In genomic region chr13:42318570-42318969, GRCh38 we compare ENCODE assay signal across 21 cellular contexts. TPM values are rescaled to one million over a fixed set of nuclear protein-coding genes. Genes with fewer than 3 reads are reported as not detected.
DNase-seq lines count a peak whose midpoint lies in the region; ATAC-seq, FAIRE-seq and TF ChIP-seq lines count a peak whose summit lies in the region.
"Had no signal": no experiment of that assay in that cellular context is flagged by ENCODE, and none has a peak within 500 bp of the region (broad histone marks: within the 10 kb centered on the region; RNA-seq: fewer than 3 reads in every experiment).

No MANE protein-coding gene starts in this region.

- H3K27ac Mint-ChIP-seq in activated CD8-positive, alpha-beta T cell treated with anti-CD3 and anti-CD28 coated beads for 36 hours, result peak overlapping the region; percentile 68
- H3K27ac Mint-ChIP-seq in activated CD8-positive, alpha-beta T cell treated with anti-CD3 and anti-CD28 coated beads, Interleukin-2, amount 10 ng/mL, durations not matched to agents 7 days and 5 days, result no peak overlapping the region
- peak overlapping the region; percentile 72 for H3K27ac Mint-ChIP-seq in WTC11
- H3K27ac Mint-ChIP-seq in memory B cell, result peak overlapping the region; percentile 58
- H3K27ac Mint-ChIP-seq: B cell, HFFc6 had no signal

- DNase-seq in activated CD8-positive, alpha-beta T cell treated with anti-CD3 and anti-CD28 coated beads for 36 hours, result no peak
- no peak for DNase-seq in activated CD8-positive, alpha-beta T cell treated with anti-CD3 and anti-CD28 coated beads, Interleukin-2, amount 10 ng/mL, durations not matched to agents 7 days and 5 days
- DNase-seq in WTC11 (ENCODE audit: low spot score) (no peak), memory B cell (ENCODE audit: low spot score in 2 of 2) (no peak), small intestine (peak; percentile 29), DMS53 treated with DMSO at 0.1 percent for 48 hours (lab: John Stamatoyannopoulos, UW; ENCODE audit: unreplicated experiment) (no peak), OCI-LY7 (ENCODE audit: low spot score) (no peak), G401 (ENCODE audit: low spot score) (no peak)
- DNase-seq: 8988T, COR-L47, H7, HFFc6, KBM-7, NCI-H1105 treated with DMSO at 0.1 percent for 48 hours, NCI-H1694, NCI-H2081 treated with DMSO at 0.1 percent for 48 hours had no signal

- no peaks in the 10 kb centered on the region for H3K27me3 ChIP-seq in small intestine (ENCODE audit: control insufficient read depth in 2 of 2, insufficient read depth in 2 of 2, low read length in 2 of 2)

- no peak overlapping the region for H2AFZ ChIP-seq in OCI-LY7 (ENCODE audit: low read length)

- FAIRE-seq in small intestine (lab: Jason Lieb, UNC), result no peak
- FAIRE-seq: GM12891, HepG2, RCC 7860 had no signal

- no peaks in the 10 kb centered on the region for H3K9me2 ChIP-seq in OCI-LY7 (ENCODE audit: insufficient read depth, low read length)

- H3K4me1 ChIP-seq in small intestine (ENCODE audit: control insufficient read depth in 2 of 2, insufficient read depth in 1 of 2, low read depth in 1 of 2, low read length in 1 of 2) (peaks cover 0 to 2% of the 10 kb centered on the region in 2 donors), OCI-LY7 (ENCODE audit: insufficient read depth, low read length, poor library complexity, severe bottlenecking) (no peaks in the 10 kb centered on the region)

- CTCF ChIA-PET in activated CD8-positive, alpha-beta T cell treated with anti-CD3 and anti-CD28 coated beads for 36 hours (lab: Charles Lee), result interaction anchor here (0.9 kb wide), 1 partner anchor 31 kb away, joined by 3 read pairs; no protein-coding TSS in a partner anchor
- CTCF ChIA-PET in activated CD8-positive, alpha-beta T cell treated with anti-CD3 and anti-CD28 coated beads, Interleukin-2, amount 10 ng/mL, durations not matched to agents 7 days and 5 days (lab: Charles Lee), result interaction anchor here (0.9 to 2.0 kb wide), 5 partner anchors 16 to 658 kb away, joined by 3 to 7 read pairs (median 4); no protein-coding TSS in a partner anchor
- CTCF ChIA-PET in WTC11 (lab: Charles Lee), result interaction anchor here (0.8 to 1.2 kb wide), 2 partner anchors 9 to 705 kb away, joined by 3 to 4 read pairs; partner anchors contain the start of gene DNAJC15
- CTCF ChIA-PET in OCI-LY7 (lab: Charles Lee; ENCODE audit: unreplicated experiment), result no interaction called here

- H3K4me2 ChIP-seq in OCI-LY7 (ENCODE audit: low read length), result no peak overlapping the region

- no peaks in the 10 kb centered on the region for H3K9me3 Mint-ChIP-seq in activated CD8-positive, alpha-beta T cell treated with anti-CD3 and anti-CD28 coated beads for 36 hours
- H3K9me3 Mint-ChIP-seq in activated CD8-positive, alpha-beta T cell treated with anti-CD3 and anti-CD28 coated beads, Interleukin-2, amount 10 ng/mL, durations not matched to agents 7 days and 5 days (ENCODE audit: insufficient read depth), result no peaks in the 10 kb centered on the region
- H3K9me3 Mint-ChIP-seq in WTC11, result no peaks in the 10 kb centered on the region
- no peaks in the 10 kb centered on the region for H3K9me3 Mint-ChIP-seq in memory B cell
- H3K9me3 Mint-ChIP-seq: HFFc6 had no signal

- H4K20me1 ChIP-seq in OCI-LY7 (ENCODE audit: insufficient read depth, low read length), result no peaks in the 10 kb centered on the region

- no peak for ATAC-seq in activated CD8-positive, alpha-beta T cell treated with anti-CD3 and anti-CD28 coated beads for 36 hours
- ATAC-seq in activated CD8-positive, alpha-beta T cell treated with anti-CD3 and anti-CD28 coated beads, Interleukin-2, amount 10 ng/mL, durations not matched to agents 7 days and 5 days, result no peak
- no peak for ATAC-seq in WTC11
- ATAC-seq in memory B cell (ENCODE audit: low read depth), result no peak
- ATAC-seq: HepG2, Right ventricle myocardium inferior had no signal

- WGBS in small intestine, 3 donors, result 44 to 63% (median 62%) methylated on average over 3 of the region's 3 CpGs

- no peak for TF ChIP-seq CTCF in activated CD8-positive, alpha-beta T cell treated with anti-CD3 and anti-CD28 coated beads for 36 hours (IDR thresholded peaks at IDR 0.05)
- TF ChIP-seq CTCF in WTC11 (IDR thresholded peaks at IDR 0.05), result no peak
- no peak for TF ChIP-seq CTCF in OCI-LY7 (conservative IDR thresholded peaks at IDR 0.05; ENCODE audit: low read length)

- H3K4me3 ChIP-seq in small intestine (ENCODE audit: low read depth in 1 of 2, low read length in 2 of 2) (no peak overlapping the region), OCI-LY7 (ENCODE audit: low read depth, low read length, poor library complexity, severe bottlenecking) (no peak overlapping the region)

- no TSS peak for BruUV-seq in OCI-LY7 (replicated peaks; lab: Mats Ljungman, UMichigan)

- POLR2A ChIA-PET in activated CD8-positive, alpha-beta T cell treated with anti-CD3 and anti-CD28 coated beads for 36 hours (lab: Charles Lee), result interaction anchor here (1.3 kb wide), 1 partner anchor 32 kb away, joined by 4 read pairs; no protein-coding TSS in a partner anchor
- POLR2A ChIA-PET in activated CD8-positive, alpha-beta T cell treated with anti-CD3 and anti-CD28 coated beads, Interleukin-2, amount 10 ng/mL, durations not matched to agents 7 days and 5 days (lab: Charles Lee), result no interaction called here
- POLR2A ChIA-PET in WTC11 (lab: Charles Lee), result no interaction called here
- POLR2A ChIA-PET in OCI-LY7 (lab: Charles Lee), result interaction anchor here (0.8 to 1.1 kb wide), 2 partner anchors 9 to 14 kb away, joined by 3 read pairs; no protein-coding TSS in a partner anchor

- peaks cover 39% of the 10 kb centered on the region for H3K36me3 Mint-ChIP-seq in activated CD8-positive, alpha-beta T cell treated with anti-CD3 and anti-CD28 coated beads for 36 hours (ENCODE audit: low read depth)
- peaks cover 46% of the 10 kb centered on the region for H3K36me3 Mint-ChIP-seq in activated CD8-positive, alpha-beta T cell treated with anti-CD3 and anti-CD28 coated beads, Interleukin-2, amount 10 ng/mL, durations not matched to agents 7 days and 5 days (ENCODE audit: low read depth)
- peaks cover 7% of the 10 kb centered on the region for H3K36me3 Mint-ChIP-seq in WTC11
- H3K36me3 Mint-ChIP-seq in memory B cell, result peaks cover 23% of the 10 kb centered on the region

- no peaks in the 10 kb centered on the region for H3K27me3 Mint-ChIP-seq in activated CD8-positive, alpha-beta T cell treated with anti-CD3 and anti-CD28 coated beads for 36 hours
- H3K27me3 Mint-ChIP-seq in activated CD8-positive, alpha-beta T cell treated with anti-CD3 and anti-CD28 coated beads, Interleukin-2, amount 10 ng/mL, durations not matched to agents 7 days and 5 days (ENCODE audit: low read depth), result no peaks in the 10 kb centered on the region
- H3K27me3 Mint-ChIP-seq in WTC11 (ENCODE audit: low read depth) (no peaks in the 10 kb centered on the region), memory B cell (no peaks in the 10 kb centered on the region)
- H3K27me3 Mint-ChIP-seq: B cell had no signal

- H3K9me3 ChIP-seq in small intestine (ENCODE audit: control insufficient read depth, low read depth), result no peaks in the 10 kb centered on the region
- H3K9me3 ChIP-seq in OCI-LY7 (ENCODE audit: low read length), result no peaks in the 10 kb centered on the region

- H3K36me3 ChIP-seq in small intestine (ENCODE audit: control insufficient read depth in 2 of 2, insufficient read depth in 2 of 2, low read length in 2 of 2), result peaks cover 0 to 2% of the 10 kb centered on the region in 2 donors
- H3K36me3 ChIP-seq in OCI-LY7 (ENCODE audit: insufficient read depth, low read length), result peaks cover 88% of the 10 kb centered on the region

- in situ Hi-C loops in G401 (cut with HindIII; ENCODE audit: low sequenced_read_pairs), result no loop called here

- H3K27ac ChIP-seq in small intestine (ENCODE audit: low read depth in 1 of 2, low read length in 1 of 2), result no peak overlapping the region
- H3K27ac ChIP-seq in OCI-LY7 (ENCODE audit: low read depth, low read length, poor library complexity, severe bottlenecking), result no peak overlapping the region

- no peaks in the 10 kb centered on the region for H3K79me2 ChIP-seq in OCI-LY7 (ENCODE audit: insufficient read depth, low read depth, low read length)

- peaks cover 29% of the 10 kb centered on the region for H3K4me1 Mint-ChIP-seq in activated CD8-positive, alpha-beta T cell treated with anti-CD3 and anti-CD28 coated beads for 36 hours (ENCODE audit: low read depth)
- H3K4me1 Mint-ChIP-seq in activated CD8-positive, alpha-beta T cell treated with anti-CD3 and anti-CD28 coated beads, Interleukin-2, amount 10 ng/mL, durations not matched to agents 7 days and 5 days (ENCODE audit: low read depth), result peaks cover 16% of the 10 kb centered on the region
- H3K4me1 Mint-ChIP-seq in WTC11 (peaks cover 25% of the 10 kb centered on the region), memory B cell (peaks cover 5% of the 10 kb centered on the region)
- H3K4me1 Mint-ChIP-seq: B cell had no signal

- H3K4me3 Mint-ChIP-seq in activated CD8-positive, alpha-beta T cell treated with anti-CD3 and anti-CD28 coated beads for 36 hours, result no peak overlapping the region
- H3K4me3 Mint-ChIP-seq in activated CD8-positive, alpha-beta T cell treated with anti-CD3 and anti-CD28 coated beads, Interleukin-2, amount 10 ng/mL, durations not matched to agents 7 days and 5 days, result no peak overlapping the region
- H3K4me3 Mint-ChIP-seq in WTC11 (no peak overlapping the region), memory B cell (no peak overlapping the region)
- H3K4me3 Mint-ChIP-seq: B cell, HFFc6 had no signal

- intact Hi-C loops in activated CD8-positive, alpha-beta T cell treated with anti-CD3 and anti-CD28 coated beads for 36 hours (cut with micrococcal nuclease), result no loop called here
- intact Hi-C loops in OCI-LY7 (cut with micrococcal nuclease; ENCODE audit: unreplicated experiment), result no loop called here

TF ChIP-seq in WTC11, 78 proteins besides CTCF, POLR2A, EP300 and RAD21 (continues in another document):
- TF ChIP-seq IRF2 (CRISPR knock-in tag; IDR thresholded peaks at IDR 0.05; ENCODE audit: borderline replicate concordance, low read depth) (no peak), ZMAT4 (CRISPR knock-in tag; IDR thresholded peaks at IDR 0.05) (no peak), FOXK1 (CRISPR knock-in tag; IDR thresholded peaks at IDR 0.05) (no peak), FOXP1 (CRISPR knock-in tag; IDR thresholded peaks at IDR 0.05; ENCODE audit: borderline replicate concordance) (no peak)

RNA-seq across cellular contexts. Expression of gene AKAP11, which starts 46.6 kb away (rescaled TPM):
- total RNA-seq in activated CD8-positive, alpha-beta T cell treated with anti-CD3 and anti-CD28 coated beads for 36 hours, result 10 to 100 TPM; 37.0 to 37.5 TPM
- 10 to 100 TPM; 25.8 to 27.1 TPM for total RNA-seq in activated CD8-positive, alpha-beta T cell treated with anti-CD3 and anti-CD28 coated beads, Interleukin-2, amount 10 ng/mL, durations not matched to agents 7 days and 5 days
- total RNA-seq in WTC11 (2021), result 16.7 to 18.2 TPM (median 17.7 TPM) in 3 replicates
- polyA plus RNA-seq in small intestine, result 1 to 10 TPM; 2.4 to 7.1 (median 2.7) TPM
- 12.2 and 13.6 TPM in 2 replicates for total RNA-seq in OCI-LY7 (2014; rRNA removed; shearing (Covaris generic))
- 28.2 and 29.2 TPM in 2 replicates for total RNA-seq in OCI-LY7 (2022)
- 8.6 and 12.5 TPM in 2 replicates for total RNA-seq in G401 (2014; rRNA removed; shearing (Covaris generic))

Comparison
In these comparisons a context has a peak if more than half of its experiments do, and no peak if none do; other contexts are left out.
1. POLR2A ChIA-PET loops: an anchor here in activated CD8-positive, alpha-beta T cell treated with anti-CD3 and anti-CD28 coated beads for 36 hours (1.3 kb wide) and OCI-LY7 (0.8 to 1.1 kb wide); none called in activated CD8-positive, alpha-beta T cell treated with anti-CD3 and anti-CD28 coated beads, Interleukin-2, amount 10 ng/mL, durations not matched to agents 7 days and 5 days and WTC11.